Comparison of ENCODE assay signal across 8 cellular contexts in genomic region chr18:35971661-35972196, GRCh38.
DNase-seq lines count a peak whose midpoint lies in the region; ATAC-seq and TF ChIP-seq lines count a peak whose summit lies in the region.

No MANE protein-coding gene starts in this region.

- no peak for TF ChIP-seq CTCF in GM12864 (IDR thresholded peaks at IDR 0.05; ENCODE audit: low read depth, low read length, missing control alignments)
- no peak for TF ChIP-seq CTCF in KMS-11 (conservative IDR thresholded peaks at IDR 0.05; ENCODE audit: low read depth, low read length)
- TF ChIP-seq CTCF in adrenal gland (IDR thresholded peaks at IDR 0.05), result no peak
- TF ChIP-seq CTCF in spleen (IDR thresholded peaks at IDR 0.05 in 8 of 11, conservative IDR thresholded peaks at IDR 0.05 in 3 of 11), result no peak

- H2AFZ ChIP-seq in KMS-11 (ENCODE audit: low read depth), result peak overlapping the region; percentile 81

- H3K4me3 ChIP-seq in GM12864 (ENCODE audit: low read depth, low read length), result peak overlapping the region; percentile 80
- H3K4me3 ChIP-seq in KMS-11 (IDR thresholded peaks at IDR 0.05; ENCODE audit: insufficient read depth, low read depth, low read length), result no peak overlapping the region
- H3K4me3 ChIP-seq in adrenal gland, result peak overlapping the region in 2 of 4 donors; percentile 77 to 81
- H3K4me3 ChIP-seq in iPS-18a (ENCODE audit: low read length), result peak overlapping the region; percentile 99
- H3K4me3 ChIP-seq in spleen, result peak overlapping the region; percentile 75 to 91 (median 82)

- peak; percentile 30 for ATAC-seq in GM21528 (IDR thresholded peaks at IDR 0.05; ENCODE audit: low FRiP score, unreplicated experiment)

- TF ChIP-seq POLR2A in adrenal gland (IDR thresholded peaks at IDR 0.05), result no peak
- TF ChIP-seq POLR2A in spleen (IDR thresholded peaks at IDR 0.05), result no peak

- peak overlapping the region; percentile 57 for H3K4me2 ChIP-seq in KMS-11

- H3K9me3 ChIP-seq in adrenal gland (replicated peaks in 1 of 3) (no peaks in the 10 kb centered on the region), iPS-18a (ENCODE audit: control insufficient read depth, low read depth, low read length) (no peaks in the 10 kb centered on the region), spleen (no peaks in the 10 kb centered on the region)

- H3K36me3 ChIP-seq in KMS-11 (ENCODE audit: insufficient read depth) (peaks cover 6% of the 10 kb centered on the region; the same call in 1 of the 2 replicates), adrenal gland (replicated peaks in 1 of 2) (peaks cover 0 to 7% of the 10 kb centered on the region in 2 donors), iPS-18a (ENCODE audit: control insufficient read depth, low read depth, low read length) (peaks cover 25% of the 10 kb centered on the region), spleen (peaks cover 0 to 32% (median 19%) of the 10 kb centered on the region in 6 donors)

- peaks cover 20% of the 10 kb centered on the region for H3K79me2 ChIP-seq in KMS-11 (ENCODE audit: insufficient read depth, low read depth)

- intact Hi-C loops in adrenal gland (cut with DNase I) (no loop called here), spleen (cut with DNase I; ENCODE audit: low total_unique reads) (no loop called here)

- no peaks in the 10 kb centered on the region for H3K27me3 ChIP-seq in KMS-11 (ENCODE audit: insufficient read depth, low read depth)
- H3K27me3 ChIP-seq in adrenal gland, result no peaks in the 10 kb centered on the region
- H3K27me3 ChIP-seq in iPS-18a (ENCODE audit: control insufficient read depth, insufficient read depth, low read length), result no peaks in the 10 kb centered on the region
- no peaks in the 10 kb centered on the region for H3K27me3 ChIP-seq in spleen (replicated peaks in 1 of 7)

- 28 to 32% (median 31%) methylated on average over 15 of the region's 15 CpGs for WGBS in adrenal gland, 4 donors
- 31 to 37% (median 32%) methylated on average over 15 of the region's 15 CpGs for WGBS in spleen, 5 donors

- DNase-seq in GM12864 (ENCODE audit: low read depth) (no peak), adrenal gland (no peak), spleen (no peak), mesenteric fat pad (ENCODE audit: low spot score) (no peak), SHP77 treated with DMSO at 0.1 percent for 48 hours (lab: John Stamatoyannopoulos, UW) (no peak)

- no peaks in the 10 kb centered on the region for H4K20me1 ChIP-seq in KMS-11 (ENCODE audit: insufficient read depth)

- peak overlapping the region; percentile 74 for H3K27ac ChIP-seq in KMS-11
- H3K27ac ChIP-seq in adrenal gland, result peak overlapping the region; percentile 2 to 93 (median 85)
- H3K27ac ChIP-seq in iPS-18a (ENCODE audit: low read length), result no peak overlapping the region
- H3K27ac ChIP-seq in spleen, result peak overlapping the region; percentile 81 to 98 (median 92)

- peaks cover 27% of the 10 kb centered on the region for H3K4me1 ChIP-seq in KMS-11 (ENCODE audit: low read depth, poor library complexity, severe bottlenecking)
- H3K4me1 ChIP-seq in adrenal gland (replicated peaks in 1 of 2), result peaks cover 11 to 26% of the 10 kb centered on the region in 2 donors
- peaks cover 7% of the 10 kb centered on the region for H3K4me1 ChIP-seq in iPS-18a (ENCODE audit: control insufficient read depth, low read depth, low read length)
- H3K4me1 ChIP-seq in spleen, result peaks cover 15 to 67% (median 46%) of the 10 kb centered on the region in 6 donors

- H3K9ac ChIP-seq in KMS-11, result peak overlapping the region; percentile 61; the same call in 1 of the 2 replicates
- H3K9ac ChIP-seq in iPS-18a (ENCODE audit: low read length), result peak overlapping the region; percentile 92
